8 cellular contexts compared by ENCODE assay signal in the genomic region with DNA sequence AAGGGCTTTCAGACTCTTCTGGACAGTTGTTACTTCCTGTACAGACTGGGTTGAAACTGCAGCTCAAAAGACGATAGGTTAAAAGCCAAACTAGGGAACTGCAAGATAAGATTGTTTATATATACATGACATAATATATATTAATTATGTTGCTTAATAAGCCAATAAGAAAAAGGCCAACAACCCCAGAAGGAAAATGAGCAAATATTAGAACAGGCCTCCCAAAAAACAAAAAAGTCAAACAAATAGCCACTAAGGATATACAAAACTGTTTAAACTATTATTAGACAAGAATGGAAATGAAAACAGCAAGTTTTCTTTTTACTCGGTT. TPM values are rescaled to one million over a fixed set of nuclear protein-coding genes. Genes with fewer than 3 reads are reported as not detected.
A peak's percentile ranks its signal among the peaks of the same experiment; 100 is the strongest.
DNase-seq lines count a peak whose midpoint lies in the region; ATAC-seq and TF ChIP-seq lines count a peak whose summit lies in the region.

No MANE protein-coding gene starts in this region.

- peaks cover 7% of the 10 kb centered on the region for H3K4me1 ChIP-seq in GM23248 (ENCODE audit: insufficient read depth)
- H3K4me1 ChIP-seq in skeletal muscle satellite cell (ENCODE audit: control insufficient read depth, insufficient read depth, low read length) = peaks cover 18% of the 10 kb centered on the region

- H3K79me2 ChIP-seq in GM23248 (ENCODE audit: insufficient read depth) = peaks cover 38% of the 10 kb centered on the region

- TF ChIP-seq CTCF in foreskin fibroblast (IDR thresholded peaks at IDR 0.05; ENCODE audit: low read depth, low read length) = no peak

- H3K9ac ChIP-seq in GM23248 (peak overlapping the region; percentile 92), skeletal muscle satellite cell (ENCODE audit: low read depth, low read length) (peak overlapping the region; percentile 92)

- H3K27me3 ChIP-seq in GM23248 (replicated peaks; ENCODE audit: insufficient read depth) = no peaks in the 10 kb centered on the region; the same call in 1 of the 2 replicates
- H3K27me3 ChIP-seq in skeletal muscle satellite cell (ENCODE audit: control insufficient read depth, insufficient read depth, low read length) = peaks cover 7% of the 10 kb centered on the region

- peak overlapping the region; percentile 94 for H3K4me2 ChIP-seq in GM23248 (ENCODE audit: unreplicated experiment)
- H3K4me2 ChIP-seq in skeletal muscle satellite cell (ENCODE audit: low read length) = peak overlapping the region; percentile 88

- no peak for ATAC-seq in T-helper 17 cell
- no peak for ATAC-seq in HG02678 (IDR thresholded peaks at IDR 0.05; ENCODE audit: unreplicated experiment)
- ATAC-seq in HG03565 (IDR thresholded peaks at IDR 0.05; ENCODE audit: unreplicated experiment) = no peak
- no peak for ATAC-seq in HG03571 (IDR thresholded peaks at IDR 0.05; ENCODE audit: unreplicated experiment)

- H3K4me1 Mint-ChIP-seq in T-helper 17 cell = peaks cover 13% of the 10 kb centered on the region

- peak overlapping the region; percentile 86 for H3K27ac Mint-ChIP-seq in T-helper 17 cell

- H3F3A ChIP-seq in GM23248 (ENCODE audit: insufficient read depth) = peaks cover 4% of the 10 kb centered on the region; the same call in 1 of the 2 replicates

- in situ Hi-C loops in GM23248 (cut with MboI) = no loop called here

- no peaks in the 10 kb centered on the region for H3K9me3 ChIP-seq in GM23248 (ENCODE audit: low read depth)
- no peaks in the 10 kb centered on the region for H3K9me3 ChIP-seq in T-helper 17 cell (ENCODE audit: control insufficient read depth, low read length, poor library complexity, severe bottlenecking)
- H3K9me3 ChIP-seq in skeletal muscle satellite cell (replicated peaks; ENCODE audit: low read length) = no peaks in the 10 kb centered on the region

- H3K36me3 ChIP-seq in GM23248 (ENCODE audit: low read depth) (peaks cover 14% of the 10 kb centered on the region), skeletal muscle satellite cell (ENCODE audit: insufficient read depth, low read length) (peaks cover 16% of the 10 kb centered on the region)

- H3K27me3 Mint-ChIP-seq in T-helper 17 cell = peaks cover 24% of the 10 kb centered on the region

- H2AFZ ChIP-seq in GM23248 = peak overlapping the region; percentile 94

- peak overlapping the region; percentile 93 for H3K4me3 ChIP-seq in GM23248
- H3K4me3 ChIP-seq in foreskin fibroblast (ENCODE audit: low read depth in 1 of 2, low read length in 2 of 2) = peak overlapping the region; percentile 82 to 92
- peak overlapping the region; percentile 84 for H3K4me3 ChIP-seq in skeletal muscle satellite cell (ENCODE audit: low read length)

- peak overlapping the region; percentile 90 for H3K4me3 Mint-ChIP-seq in T-helper 17 cell

- WGBS in GM23248 (ENCODE audit: low coverage in 1 of 2, low lambda C conversion rate in 2 of 2, missing lambda C conversion rate in 2 of 2), 2 experiments = 47 to 49% methylated on average over 2 of the region's 2 CpGs

- no peaks in the 10 kb centered on the region for H3K9me2 ChIP-seq in GM23248 (ENCODE audit: insufficient read depth)

- no peaks in the 10 kb centered on the region for H4K20me1 ChIP-seq in GM23248 (ENCODE audit: insufficient read depth)

- H3K27ac ChIP-seq in GM23248 = peak overlapping the region; percentile 83

- H3K36me3 Mint-ChIP-seq in T-helper 17 cell (ENCODE audit: low read depth) = peaks cover 5% of the 10 kb centered on the region

- DNase-seq in GM23248 (no peak), T-helper 17 cell (no peak), foreskin fibroblast (no peak)
- no peak for DNase-seq in stimulated activated CD8-positive, alpha-beta memory T cell treated with anti-CD3 and anti-CD28 coated beads, Interleukin-4, amount 100 ng/mL, for 48 hours

RNA-seq across cellular contexts. Expression of a gene that starts 0.5 kb away (rescaled TPM):
- total RNA-seq in GM23248 (2014; rRNA removed; shearing (Covaris generic)) = 29.1 and 43.5 TPM in 2 replicates
- polyA plus RNA-seq in GM23248 (2016; fragmentation: Nextera tagmentation; extraction: Ambion mirVana) = 12.6 and 13.7 TPM in 2 replicates
- total RNA-seq in T-helper 17 cell = 10 to 100 TPM in 1 of 2 donors, 1 to 10 TPM in 1; 8.4 to 10.4 TPM
- 24.3 and 28.0 TPM in 2 replicates for total RNA-seq in skeletal muscle satellite cell (2012; rRNA removed)

RNA-seq across cellular contexts. Expression of a gene that starts 59.2 kb away (rescaled TPM):
- total RNA-seq in GM23248 (2014; rRNA removed; shearing (Covaris generic)) = 0.54 TPM in 1 of 2 replicates, not detected in the other
- polyA plus RNA-seq in GM23248 (2016; fragmentation: Nextera tagmentation; extraction: Ambion mirVana) = 0.10 and 0.50 TPM in 2 replicates
- not detected for total RNA-seq in T-helper 17 cell
- 0.22 and 0.51 TPM in 2 replicates for total RNA-seq in skeletal muscle satellite cell (2012; rRNA removed)
